In the genomic region with DNA sequence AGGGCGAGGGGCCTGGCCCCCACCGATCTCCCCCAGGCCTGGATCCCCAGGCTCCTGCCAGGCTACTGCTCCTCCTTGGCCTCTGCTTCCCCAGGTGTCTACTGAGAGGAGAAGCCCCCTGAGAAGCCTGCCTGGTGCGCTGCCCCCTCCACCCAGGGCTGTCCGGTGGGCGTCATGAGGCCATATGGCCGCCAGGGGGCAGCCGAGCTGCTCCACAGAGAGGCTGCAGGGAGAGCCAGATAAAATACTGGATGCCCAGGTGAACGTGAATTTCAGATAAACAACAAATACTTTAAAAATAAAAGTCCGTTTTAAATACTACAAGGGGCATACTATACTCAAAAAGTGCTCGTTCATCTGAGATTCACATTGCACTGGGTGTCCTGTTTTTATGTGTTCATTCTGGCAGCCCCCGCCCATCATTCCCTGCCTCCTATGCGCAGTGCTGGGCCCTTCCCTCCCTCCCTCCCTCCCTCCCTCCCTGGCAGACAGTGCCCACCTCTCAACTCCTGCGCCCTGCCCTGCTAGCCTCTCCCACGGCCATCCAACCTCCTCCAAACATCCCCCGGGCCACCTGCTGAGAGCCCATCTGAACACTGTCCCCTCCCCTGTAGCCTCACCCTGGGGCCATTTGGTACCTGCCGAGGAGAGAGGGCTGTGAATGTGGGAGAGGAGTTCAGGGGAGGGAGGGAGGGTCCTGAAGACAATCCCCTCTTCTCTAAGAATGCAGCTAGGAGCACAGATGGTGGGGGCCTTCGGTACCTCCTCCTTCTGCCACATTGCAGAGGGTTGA, we compare ENCODE assay signal across 8 cellular contexts. TPM values are rescaled to one million over a fixed set of nuclear protein-coding genes. Genes with fewer than 3 reads are reported as not detected.
DNase-seq lines count a peak whose midpoint lies in the region; ATAC-seq, FAIRE-seq and TF ChIP-seq lines count a peak whose summit lies in the region.

No MANE protein-coding gene starts in this region.

- H3K4me3 ChIP-seq in HepG2 (replicated peaks in 1 of 3; ENCODE audit: insufficient read depth in 1 of 3, low read depth in 2 of 3, low read length in 3 of 3), result no peak overlapping the region

- POLR2A ChIA-PET in HepG2 (lab: Yijun Ruan, JAX), result no interaction called here

- no peaks in the 10 kb centered on the region for H3K79me2 ChIP-seq in HepG2 (ENCODE audit: insufficient read depth, low read length)

- peaks cover 8 to 42% of the 10 kb centered on the region in 2 experiments; a peak in 4 of 5 replicates for H3K27me3 ChIP-seq in HepG2 (ENCODE audit: control insufficient read depth in 1 of 2, insufficient read depth in 2 of 2, low read length in 2 of 2)

- intact Hi-C loops in HepG2 (cut with micrococcal nuclease; ENCODE audit: unreplicated experiment), result no loop called here

- peaks cover 5% of the 10 kb centered on the region for H3K4me1 ChIP-seq in HepG2 (ENCODE audit: insufficient read depth, low read length)

- ATAC-seq in HepG2 (peak; percentile 68), HG03432 (IDR thresholded peaks at IDR 0.05; ENCODE audit: unreplicated experiment) (no peak)

- H3K36me3 ChIP-seq in HepG2 (replicated peaks in 1 of 2; ENCODE audit: control insufficient read depth in 1 of 2, insufficient read depth in 2 of 2, low read length in 2 of 2), result no peaks in the 10 kb centered on the region

- in situ Hi-C loops in HepG2 (cut with HindIII; ENCODE audit: extremely low pct_ligation_motif_present, low pct_unique_long_range_greater_than_20kb), result no loop called here

- TF ChIP-seq EP300 in HepG2 (IDR thresholded peaks at IDR 0.05; ENCODE audit: low read depth in 2 of 2, low read length in 2 of 2) (no peak), HepG2 (CRISPR knock-in tag; IDR thresholded peaks at IDR 0.05; ENCODE audit: borderline replicate concordance) (no peak)

- no peak overlapping the region for H3K4me2 ChIP-seq in HepG2 (ENCODE audit: low read depth, low read length)

- no peak for FAIRE-seq in HepG2 (lab: Jason Lieb, UNC)

- DNase-seq in NCI-H2196 (lab: John Stamatoyannopoulos, UW; ENCODE audit: unreplicated experiment) (peak; percentile 30), NCI-H2196 treated with DMSO at 0.1 percent for 48 hours (lab: John Stamatoyannopoulos, UW; ENCODE audit: unreplicated experiment) (no peak), NCI-H1930 (lab: John Stamatoyannopoulos, UW) (peak; percentile 2 to 37), cerebellar cortex (ENCODE audit: low spot score) (peak; percentile 61), HepG2 (ENCODE audit: low spot score) (peak; percentile 21)
- peak; percentile 80 for DNase-seq in activated CD4-positive, alpha-beta T cell treated with anti-CD3 and anti-CD28 coated beads for 48 hours
- peak; percentile 42 to 64 (median 48) for DNase-seq in stimulated activated CD4-positive, alpha-beta T cell treated with anti-CD3 and anti-CD28 coated beads, TNF-alpha, amount 100 ng/mL, for 24 hours (ENCODE audit: low read depth in 3 of 3)

- H3K27ac ChIP-seq in HepG2 (ENCODE audit: extremely low read length, insufficient read depth, low read length), result no peak overlapping the region

- H3K9ac ChIP-seq in HepG2 (ENCODE audit: insufficient read depth, low read depth, low read length), result no peak overlapping the region

- no peak for TF ChIP-seq POLR2A in HepG2 (IDR thresholded peaks at IDR 0.05; ENCODE audit: insufficient read depth in 1 of 2, low read depth in 2 of 2, low read length in 2 of 2)

- TF ChIP-seq RAD21 in HepG2 (CRISPR knock-in tag; IDR thresholded peaks at IDR 0.05), result peak; percentile 70

- no TSS peak for BruUV-seq in HepG2 (replicated peaks; lab: Mats Ljungman, UMichigan)

- no peaks in the 10 kb centered on the region for H3K9me3 ChIP-seq in HepG2 (ENCODE audit: low read length)

- TF ChIP-seq CTCF in HepG2 (CRISPR knock-in tag; IDR thresholded peaks at IDR 0.05), result peak; percentile 85

- 19% methylated on average over 15 of the region's 17 CpGs for WGBS in HepG2 (ENCODE audit: low lambda C conversion rate)

- H2AFZ ChIP-seq in HepG2 (ENCODE audit: low read length), result no peak overlapping the region

- H4K20me1 ChIP-seq in HepG2 (ENCODE audit: insufficient read depth, low read length), result no peaks in the 10 kb centered on the region

- CTCF ChIA-PET in HepG2 (lab: Yijun Ruan, JAX; ENCODE audit: low intra/inter-chr PET ratio, low total read pairs), result interaction anchor here (1.1 to 1.2 kb wide), 2 partner anchors 472 to 519 kb away, joined by 4 to 8 read pairs; no protein-coding TSS in a partner anchor

TF ChIP-seq in HepG2, 621 proteins besides CTCF, POLR2A, EP300 and RAD21 (continues in another document):
- no peak for TF ChIP-seq ZNF431 (CRISPR knock-in tag; IDR thresholded peaks at IDR 0.05; ENCODE audit: borderline replicate concordance, low read depth)
- TF ChIP-seq, protein P1, sequence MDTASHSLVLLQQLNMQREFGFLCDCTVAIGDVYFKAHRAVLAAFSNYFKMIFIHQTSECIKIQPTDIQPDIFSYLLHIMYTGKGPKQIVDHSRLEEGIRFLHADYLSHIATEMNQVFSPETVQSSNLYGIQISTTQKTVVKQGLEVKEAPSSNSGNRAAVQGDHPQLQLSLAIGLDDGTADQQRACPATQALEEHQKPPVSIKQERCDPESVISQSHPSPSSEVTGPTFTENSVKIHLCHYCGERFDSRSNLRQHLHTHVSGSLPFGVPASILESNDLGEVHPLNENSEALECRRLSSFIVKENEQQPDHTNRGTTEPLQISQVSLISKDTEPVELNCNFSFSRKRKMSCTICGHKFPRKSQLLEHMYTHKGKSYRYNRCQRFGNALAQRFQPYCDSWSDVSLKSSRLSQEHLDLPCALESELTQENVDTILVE (CRISPR knock-in tag; IDR thresholded peaks at IDR 0.05), result no peak
- TF ChIP-seq, protein P2, sequence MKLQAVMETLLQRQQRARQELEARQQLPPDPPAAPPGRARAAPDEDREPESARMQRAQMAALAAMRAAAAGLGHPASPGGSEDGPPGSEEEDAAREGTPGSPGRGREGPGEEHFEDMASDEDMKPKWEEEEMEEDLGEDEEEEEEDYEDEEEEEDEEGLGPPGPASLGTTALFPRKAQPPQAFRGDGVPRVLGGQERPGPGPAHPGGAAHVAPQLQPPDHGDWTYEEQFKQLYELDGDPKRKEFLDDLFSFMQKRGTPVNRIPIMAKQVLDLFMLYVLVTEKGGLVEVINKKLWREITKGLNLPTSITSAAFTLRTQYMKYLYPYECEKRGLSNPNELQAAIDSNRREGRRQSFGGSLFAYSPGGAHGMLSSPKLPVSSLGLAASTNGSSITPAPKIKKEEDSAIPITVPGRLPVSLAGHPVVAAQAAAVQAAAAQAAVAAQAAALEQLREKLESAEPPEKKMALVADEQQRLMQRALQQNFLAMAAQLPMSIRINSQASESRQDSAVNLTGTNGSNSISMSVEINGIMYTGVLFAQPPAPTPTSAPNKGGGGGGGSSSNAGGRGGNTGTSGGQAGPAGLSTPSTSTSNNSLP (IDR thresholded peaks at IDR 0.05; ENCODE audit: low read depth, low read length), result no peak

RNA-seq across cellular contexts. Expression of a gene that starts 29.5 kb away (rescaled TPM):
- total RNA-seq in HepG2 (2016; rRNA removed; fragmentation: Illumina TruSeq; extraction: Trizol), result 8.7 and 9.2 TPM in 2 replicates
- total RNA-seq in HepG2 (2016; cell fraction: cytosol; rRNA removed; fragmentation: Illumina TruSeq; extraction: Trizol; ENCODE audit: low read depth), result 5.7 and 10.5 TPM in 2 replicates
- total RNA-seq in HepG2 (2016; cell fraction: insoluble cytoplasmic fraction; rRNA removed; fragmentation: Illumina TruSeq; extraction: Trizol), result 8.0 and 9.9 TPM in 2 replicates
- 9.1 and 10.1 TPM in 2 replicates for total RNA-seq in HepG2 (2016; cell fraction: membrane; rRNA removed; fragmentation: Illumina TruSeq; extraction: Trizol)
- 2.9 and 4.0 TPM in 2 replicates for total RNA-seq in HepG2 (2016; cell fraction: nucleus; rRNA removed; fragmentation: Illumina TruSeq; extraction: Trizol)
- 4.4 TPM in 2 replicates for polyA plus RNA-seq in HepG2 (2011; rRNA removed)
- 3.9 and 5.6 TPM in 2 replicates for polyA plus RNA-seq in HepG2 (2011; cell fraction: cytosol; rRNA removed)
- 4.4 and 6.8 TPM in 2 replicates for polyA plus RNA-seq in HepG2 (2011; cell fraction: nucleus; rRNA removed)
- 3.9 and 7.4 TPM in 2 replicates for polyA plus RNA-seq in HepG2 (2012)
- polyA plus RNA-seq in HepG2 (2016; cell fraction: cytosol; fragmentation: Illumina TruSeq; extraction: Trizol; ENCODE audit: low read depth), result 7.4 and 12.4 TPM in 2 replicates
- 7.8 and 11.1 TPM in 2 replicates for polyA plus RNA-seq in HepG2 (2016; cell fraction: insoluble cytoplasmic fraction; fragmentation: Illumina TruSeq; extraction: Trizol; ENCODE audit: low read depth)
- 9.1 and 13.5 TPM in 2 replicates for polyA plus RNA-seq in HepG2 (2016; cell fraction: membrane; fragmentation: Illumina TruSeq; extraction: Trizol; ENCODE audit: low read depth)
- 6.9 and 7.5 TPM in 2 replicates for polyA plus RNA-seq in HepG2 (2016; cell fraction: nucleus; fragmentation: Illumina TruSeq; extraction: Trizol; ENCODE audit: insufficient read depth, low read depth)
- polyA minus RNA-seq in HepG2 (2011; rRNA and poly(A)+ RNA removed; ENCODE audit: low replicate concordance), result 2.2 TPM in 1 of 2 replicates, not detected in the other
- 3.2 TPM in 1 of 2 replicates, not detected in the other for polyA minus RNA-seq in HepG2 (2011; cell fraction: cytosol; rRNA and poly(A)+ RNA removed)
- polyA minus RNA-seq in HepG2 (2011; cell fraction: nucleus; rRNA and poly(A)+ RNA removed), result 1.8 and 2.4 TPM in 2 replicates

RNA-seq across cellular contexts. Expression of a gene that starts 46.4 kb away (rescaled TPM):
- total RNA-seq in HepG2 (2016; rRNA removed; fragmentation: Illumina TruSeq; extraction: Trizol), result 102 and 170 TPM in 2 replicates
- 51.2 and 62.4 TPM in 2 replicates for total RNA-seq in HepG2 (2016; cell fraction: cytosol; rRNA removed; fragmentation: Illumina TruSeq; extraction: Trizol; ENCODE audit: low read depth)
- 108 and 171 TPM in 2 replicates for total RNA-seq in HepG2 (2016; cell fraction: insoluble cytoplasmic fraction; rRNA removed; fragmentation: Illumina TruSeq; extraction: Trizol)
- total RNA-seq in HepG2 (2016; cell fraction: membrane; rRNA removed; fragmentation: Illumina TruSeq; extraction: Trizol), result 109 and 138 TPM in 2 replicates
- 128 and 152 TPM in 2 replicates for total RNA-seq in HepG2 (2016; cell fraction: nucleus; rRNA removed; fragmentation: Illumina TruSeq; extraction: Trizol)
- polyA plus RNA-seq in HepG2 (2011; rRNA removed), result 155 and 167 TPM in 2 replicates
- 231 and 297 TPM in 2 replicates for polyA plus RNA-seq in HepG2 (2011; cell fraction: cytosol; rRNA removed)
- polyA plus RNA-seq in HepG2 (2011; cell fraction: nucleus; rRNA removed), result 56.3 and 77.8 TPM in 2 replicates
- 134 and 159 TPM in 2 replicates for polyA plus RNA-seq in HepG2 (2012)
- 52.0 and 77.5 TPM in 2 replicates for polyA plus RNA-seq in HepG2 (2016; cell fraction: cytosol; fragmentation: Illumina TruSeq; extraction: Trizol; ENCODE audit: low read depth)
- 105 and 130 TPM in 2 replicates for polyA plus RNA-seq in HepG2 (2016; cell fraction: insoluble cytoplasmic fraction; fragmentation: Illumina TruSeq; extraction: Trizol; ENCODE audit: low read depth)
- 93.2 and 115 TPM in 2 replicates for polyA plus RNA-seq in HepG2 (2016; cell fraction: membrane; fragmentation: Illumina TruSeq; extraction: Trizol; ENCODE audit: low read depth)
- 217 and 229 TPM in 2 replicates for polyA plus RNA-seq in HepG2 (2016; cell fraction: nucleus; fragmentation: Illumina TruSeq; extraction: Trizol; ENCODE audit: insufficient read depth, low read depth)
- 238 and 277 TPM in 2 replicates for polyA minus RNA-seq in HepG2 (2011; rRNA and poly(A)+ RNA removed; ENCODE audit: low replicate concordance)
- 83.9 and 119 TPM in 2 replicates for polyA minus RNA-seq in HepG2 (2011; cell fraction: cytosol; rRNA and poly(A)+ RNA removed)
- 38.1 and 56.6 TPM in 2 replicates for polyA minus RNA-seq in HepG2 (2011; cell fraction: nucleus; rRNA and poly(A)+ RNA removed)
